Comparison of ENCODE assay signal across 8 cellular contexts in genomic region chr19:40689339-40690049, GRCh38. TPM values are rescaled to one million over a fixed set of nuclear protein-coding genes. Genes with fewer than 3 reads are reported as not detected.
DNase-seq lines count a peak whose midpoint lies in the region; ATAC-seq and TF ChIP-seq lines count a peak whose summit lies in the region.

No MANE protein-coding gene starts in this region.

- no peaks in the 10 kb centered on the region for H3K27me3 ChIP-seq in RWPE2 (ENCODE audit: insufficient read depth, poor library complexity, severe bottlenecking)

- intact Hi-C loops in sciatic nerve (cut with DNase I): loop anchor here (2.0 kb wide), 1 partner anchor 23 kb away; no protein-coding TSS in a partner anchor

- DNase-seq in DMS 273 (lab: John Stamatoyannopoulos, UW; ENCODE audit: unreplicated experiment) (peak; percentile 53), DMS 273 treated with DMSO at 0.1 percent for 48 hours (lab: John Stamatoyannopoulos, UW) (no peak), RWPE2 (ENCODE audit: low spot score) (peak; percentile 69), foreskin fibroblast (peak in 1 of 2 donors; percentile 38), sciatic nerve (ENCODE audit: low spot score) (peak; percentile 70), HuH-7 (ENCODE audit: low spot score) (no peak)

- no peaks in the 10 kb centered on the region for H3K4me1 ChIP-seq in RWPE2 (ENCODE audit: insufficient read depth, poor library complexity, severe bottlenecking)

- H3K4me3 ChIP-seq in RWPE2 (ENCODE audit: severe bottlenecking): peak overlapping the region; percentile 49
- peak overlapping the region; percentile 79 to 98 for H3K4me3 ChIP-seq in foreskin fibroblast (ENCODE audit: low read depth in 1 of 2, low read length in 2 of 2)

- H3K27ac ChIP-seq in RWPE2 (ENCODE audit: poor library complexity, severe bottlenecking): peak overlapping the region; percentile 68

- H3K9me3 ChIP-seq in RWPE2 (ENCODE audit: severe bottlenecking): no peaks in the 10 kb centered on the region

- H3K36me3 ChIP-seq in RWPE2 (ENCODE audit: low read depth): peaks cover 20% of the 10 kb centered on the region

- no peak for TF ChIP-seq CTCF in RWPE2 (IDR thresholded peaks at IDR 0.05; ENCODE audit: poor library complexity, severe bottlenecking)
- TF ChIP-seq CTCF in foreskin fibroblast (IDR thresholded peaks at IDR 0.05; ENCODE audit: low read depth, low read length): no peak

- ATAC-seq in RWPE2 (ENCODE audit: low read depth) (peak; percentile 9; the same call in 1 of the 3 replicates), sciatic nerve (no peak), HG02884 (IDR thresholded peaks at IDR 0.05; ENCODE audit: unreplicated experiment) (no peak), HG03280 (IDR thresholded peaks at IDR 0.05; ENCODE audit: unreplicated experiment) (no peak)

RNA-seq across cellular contexts. Expression of gene NUMBL, which starts 1.0 kb away (rescaled TPM):
- total RNA-seq in sciatic nerve: 123 TPM

RNA-seq across cellular contexts. Expression of gene COQ8B, which starts 27.2 kb away (rescaled TPM):
- total RNA-seq in sciatic nerve: 45.4 TPM

RNA-seq across cellular contexts. Expression of gene ITPKC, which starts 27.4 kb away (rescaled TPM):
- total RNA-seq in sciatic nerve: 26.2 TPM

Comparison
In these comparisons a context has a peak if more than half of its experiments do, and no peak if none do; other contexts are left out.
1. DNase-seq: peak in DMS 273 (single experiment), RWPE2 (single experiment) and sciatic nerve (single experiment); none in DMS 273 treated with DMSO at 0.1 percent for 48 hours (single experiment) and HuH-7 (single experiment).